1 cellular context compared by ENCODE assay signal in the genomic region with DNA sequence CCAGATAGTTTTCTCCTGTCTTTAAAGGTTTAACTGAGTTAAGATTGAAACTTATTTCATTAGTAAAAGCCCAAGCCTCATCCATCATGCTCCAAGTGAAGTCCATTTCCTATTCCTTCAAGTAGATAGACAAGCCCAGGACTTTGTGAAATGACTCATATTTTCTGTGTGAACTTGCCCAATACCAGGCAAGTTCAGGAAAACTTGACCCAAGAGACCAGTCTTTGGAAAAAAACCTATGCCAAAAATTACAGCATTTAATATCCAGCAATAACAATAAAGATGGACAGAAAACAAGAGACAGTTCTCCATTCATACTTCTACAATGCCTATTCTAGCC.
A peak's percentile ranks its signal among the peaks of the same experiment; 100 is the strongest.
TF ChIP-seq lines count a peak whose summit lies in the region.

No MANE protein-coding gene starts in this region.

TF ChIP-seq in liver, 16 proteins besides CTCF, POLR2A, EP300 and RAD21 (continued from another document):
- no peak for TF ChIP-seq REST (IDR thresholded peaks at IDR 0.05)
- TF ChIP-seq NR2F2 (IDR thresholded peaks at IDR 0.05), result no peak
- TF ChIP-seq SP1 (IDR thresholded peaks at IDR 0.05), result no peak
- TF ChIP-seq, protein P1, sequence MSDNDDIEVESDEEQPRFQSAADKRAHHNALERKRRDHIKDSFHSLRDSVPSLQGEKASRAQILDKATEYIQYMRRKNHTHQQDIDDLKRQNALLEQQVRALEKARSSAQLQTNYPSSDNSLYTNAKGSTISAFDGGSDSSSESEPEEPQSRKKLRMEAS (IDR thresholded peaks at IDR 0.05), result no peak
- no peak for TF ChIP-seq FOXA2 (IDR thresholded peaks at IDR 0.05)
- peak; percentile 18 for TF ChIP-seq ATF3 (IDR thresholded peaks at IDR 0.05)
- TF ChIP-seq EGR1 (IDR thresholded peaks at IDR 0.05; ENCODE audit: low read depth in 2 of 2), result no peak
- no peak for TF ChIP-seq ZBTB33 (IDR thresholded peaks at IDR 0.05)
- TF ChIP-seq GABPA (IDR thresholded peaks at IDR 0.05 in 1 of 2, conservative IDR thresholded peaks at IDR 0.05 in 1 of 2), result no peak
